15 cellular contexts compared by ENCODE assay signal in the genomic region with DNA sequence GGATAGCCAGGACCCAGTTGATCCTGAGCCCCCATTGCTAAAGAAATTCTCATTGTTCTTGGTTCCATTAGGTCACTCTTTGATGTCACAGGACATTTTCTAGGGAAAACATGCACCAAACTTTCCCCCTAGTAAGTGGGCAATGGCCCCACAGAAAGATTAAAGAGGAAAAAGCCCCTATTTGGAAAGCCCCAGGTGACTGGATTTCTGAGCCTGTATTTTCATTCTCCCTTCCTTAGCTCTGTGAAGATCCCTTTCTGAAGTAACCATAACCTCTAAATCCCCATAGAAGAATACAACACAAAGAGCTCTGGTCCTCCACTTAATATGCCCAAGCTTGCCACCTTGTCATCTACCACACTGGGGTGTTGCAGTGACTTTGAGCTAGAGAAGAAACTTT.
DNase-seq lines count a peak whose midpoint lies in the region; ATAC-seq and TF ChIP-seq lines count a peak whose summit lies in the region.
"Had no signal": no experiment of that assay in that cellular context is flagged by ENCODE, and none has a peak within 500 bp of the region (broad histone marks: within the 10 kb centered on the region; RNA-seq: fewer than 3 reads in every experiment).

No MANE protein-coding gene starts in this region.

- TF ChIP-seq CTCF in GM23338 (conservative IDR thresholded peaks at IDR 0.05; ENCODE audit: low read depth in 2 of 2): no peak

- H3K4me2 ChIP-seq in GM23338: peak overlapping the region; percentile 35

- H3K4me3 ChIP-seq in GM23338: no peak overlapping the region

- no peak overlapping the region for H2AFZ ChIP-seq in GM23338

- H3K4me1 ChIP-seq in GM23338 (ENCODE audit: insufficient read depth): peaks cover 58% of the 10 kb centered on the region

- H3K4me3 Mint-ChIP-seq in activated naive CD4-positive, alpha-beta T cell treated with anti-CD3 and anti-CD28 coated beads, Interleukin-2, amount 50 U/mL, for 24 hours: no peak overlapping the region
- no peak overlapping the region for H3K4me3 Mint-ChIP-seq in GM23338
- H3K4me3 Mint-ChIP-seq in activated naive CD8-positive, alpha-beta T cell treated with anti-CD3 and anti-CD28 coated beads, Interleukin-2, amount 50 U/mL, for 24 hours: no peak overlapping the region
- no peak overlapping the region for H3K4me3 Mint-ChIP-seq in stimulated activated memory B cell treated with anti-CD40 and anti-IgM and Interleukin-4, amounts not matched to agents 10 μg/mL and 1 μg/mL and 100 μg/mL, for 72 hours
- peak overlapping the region in 1 of 2 donors; percentile 42 for H3K4me3 Mint-ChIP-seq in effector memory CD8-positive, alpha-beta T cell

- peaks cover 34% of the 10 kb centered on the region for H3K4me1 Mint-ChIP-seq in activated naive CD4-positive, alpha-beta T cell treated with anti-CD3 and anti-CD28 coated beads, Interleukin-2, amount 50 U/mL, for 24 hours
- peaks cover 51% of the 10 kb centered on the region for H3K4me1 Mint-ChIP-seq in GM23338
- peaks cover 36% of the 10 kb centered on the region for H3K4me1 Mint-ChIP-seq in activated naive CD8-positive, alpha-beta T cell treated with anti-CD3 and anti-CD28 coated beads, Interleukin-2, amount 50 U/mL, for 24 hours
- H3K4me1 Mint-ChIP-seq in stimulated activated memory B cell treated with anti-CD40 and anti-IgM and Interleukin-4, amounts not matched to agents 10 μg/mL and 1 μg/mL and 100 μg/mL, for 72 hours: peaks cover 33% of the 10 kb centered on the region
- peaks cover 19 to 26% of the 10 kb centered on the region in 2 donors for H3K4me1 Mint-ChIP-seq in effector memory CD8-positive, alpha-beta T cell (ENCODE audit: low read depth in 2 of 2)

- no peak for DNase-seq in activated naive CD4-positive, alpha-beta T cell treated with anti-CD3 and anti-CD28 coated beads, Interleukin-2, amount 50 U/mL, for 16 hours
- no peak for DNase-seq in GM23338 (ENCODE audit: low spot score)
- DNase-seq in activated naive CD8-positive, alpha-beta T cell treated with anti-CD3 and anti-CD28 coated beads, Interleukin-2, amount 50 U/mL, for 24 hours: no peak
- no peak for DNase-seq in effector memory CD8-positive, alpha-beta T cell
- no peak for DNase-seq in HuH-7.5 (ENCODE audit: low spot score)
- no peak for DNase-seq in activated effector memory CD4-positive, alpha-beta T cell treated with Interleukin-2 at 50 U/mL for 16 hours
- DNase-seq: ACHN; CD4-positive, alpha-beta memory T cell; GF-D8; H7; NCI-H1436; NCI-H2081; NCI-H524 treated with DMSO at 0.1 percent for 48 hours had no signal

- H3K27me3 ChIP-seq in GM23338 (ENCODE audit: insufficient read depth): no peaks in the 10 kb centered on the region

- H4K20me1 ChIP-seq in GM23338 (replicated peaks; ENCODE audit: insufficient read depth): no peaks in the 10 kb centered on the region

- H3K36me3 ChIP-seq in GM23338 (ENCODE audit: insufficient read depth): no peaks in the 10 kb centered on the region

- H3K27ac ChIP-seq in GM23338 (ENCODE audit: low read depth): peak overlapping the region; percentile 87

- H3K9me2 ChIP-seq in GM23338 (ENCODE audit: insufficient read depth): 0 out of 2 replicates have a peak, but pooled peaks cover 5% of the 10 kb centered on the region

- H3K9me3 Mint-ChIP-seq in activated naive CD4-positive, alpha-beta T cell treated with anti-CD3 and anti-CD28 coated beads, Interleukin-2, amount 50 U/mL, for 24 hours: no peaks in the 10 kb centered on the region
- no peaks in the 10 kb centered on the region for H3K9me3 Mint-ChIP-seq in GM23338
- peaks cover 4% of the 10 kb centered on the region for H3K9me3 Mint-ChIP-seq in activated naive CD8-positive, alpha-beta T cell treated with anti-CD3 and anti-CD28 coated beads, Interleukin-2, amount 50 U/mL, for 24 hours
- peaks cover 3% of the 10 kb centered on the region for H3K9me3 Mint-ChIP-seq in stimulated activated memory B cell treated with anti-CD40 and anti-IgM and Interleukin-4, amounts not matched to agents 10 μg/mL and 1 μg/mL and 100 μg/mL, for 72 hours
- H3K9me3 Mint-ChIP-seq in effector memory CD8-positive, alpha-beta T cell: no peaks in the 10 kb centered on the region

- no peaks in the 10 kb centered on the region; the same call in 1 of the 2 replicates for H3K79me2 ChIP-seq in GM23338 (replicated peaks; ENCODE audit: insufficient read depth)

- H3K36me3 Mint-ChIP-seq in activated naive CD4-positive, alpha-beta T cell treated with anti-CD3 and anti-CD28 coated beads, Interleukin-2, amount 50 U/mL, for 24 hours: peaks cover 2% of the 10 kb centered on the region
- 0 out of 3 replicates have a peak, but pooled peaks cover 3% of the 10 kb centered on the region for H3K36me3 Mint-ChIP-seq in GM23338 (ENCODE audit: low read depth)
- H3K36me3 Mint-ChIP-seq in activated naive CD8-positive, alpha-beta T cell treated with anti-CD3 and anti-CD28 coated beads, Interleukin-2, amount 50 U/mL, for 24 hours (ENCODE audit: low read depth): no peaks in the 10 kb centered on the region
- H3K36me3 Mint-ChIP-seq in stimulated activated memory B cell treated with anti-CD40 and anti-IgM and Interleukin-4, amounts not matched to agents 10 μg/mL and 1 μg/mL and 100 μg/mL, for 72 hours: peaks cover 11% of the 10 kb centered on the region
- H3K36me3 Mint-ChIP-seq in effector memory CD8-positive, alpha-beta T cell (ENCODE audit: insufficient read depth): no peaks in the 10 kb centered on the region
- H3K36me3 Mint-ChIP-seq: CD4-positive, alpha-beta memory T cell had no signal

- ATAC-seq in GM23338: no peak
- no peak for ATAC-seq in activated naive CD8-positive, alpha-beta T cell treated with anti-CD3 and anti-CD28 coated beads, Interleukin-2, amount 50 U/mL, for 24 hours
- no peak for ATAC-seq in stimulated activated memory B cell treated with anti-CD40 and anti-IgM and Interleukin-4, amounts not matched to agents 10 μg/mL and 1 μg/mL and 100 μg/mL, for 72 hours
- ATAC-seq in effector memory CD8-positive, alpha-beta T cell (replicated peaks): no peak

- peak overlapping the region; percentile 59 for H3K27ac Mint-ChIP-seq in activated naive CD4-positive, alpha-beta T cell treated with anti-CD3 and anti-CD28 coated beads, Interleukin-2, amount 50 U/mL, for 24 hours
- peak overlapping the region; percentile 90 for H3K27ac Mint-ChIP-seq in GM23338
- H3K27ac Mint-ChIP-seq in activated naive CD8-positive, alpha-beta T cell treated with anti-CD3 and anti-CD28 coated beads, Interleukin-2, amount 50 U/mL, for 24 hours: peak overlapping the region; percentile 77
- peak overlapping the region; percentile 37 for H3K27ac Mint-ChIP-seq in stimulated activated memory B cell treated with anti-CD40 and anti-IgM and Interleukin-4, amounts not matched to agents 10 μg/mL and 1 μg/mL and 100 μg/mL, for 72 hours
- peak overlapping the region in 1 of 2 donors; percentile 38 for H3K27ac Mint-ChIP-seq in effector memory CD8-positive, alpha-beta T cell

- no peaks in the 10 kb centered on the region for H3K27me3 Mint-ChIP-seq in activated naive CD4-positive, alpha-beta T cell treated with anti-CD3 and anti-CD28 coated beads, Interleukin-2, amount 50 U/mL, for 24 hours
- H3K27me3 Mint-ChIP-seq in GM23338 (ENCODE audit: insufficient read depth, low read depth, poor library complexity): peaks cover 8% of the 10 kb centered on the region
- H3K27me3 Mint-ChIP-seq in activated naive CD8-positive, alpha-beta T cell treated with anti-CD3 and anti-CD28 coated beads, Interleukin-2, amount 50 U/mL, for 24 hours: no peaks in the 10 kb centered on the region
- H3K27me3 Mint-ChIP-seq in stimulated activated memory B cell treated with anti-CD40 and anti-IgM and Interleukin-4, amounts not matched to agents 10 μg/mL and 1 μg/mL and 100 μg/mL, for 72 hours: no peaks in the 10 kb centered on the region
- H3K27me3 Mint-ChIP-seq in effector memory CD8-positive, alpha-beta T cell: no peaks in the 10 kb centered on the region
- H3K27me3 Mint-ChIP-seq: CD4-positive, alpha-beta memory T cell had no signal

- 0 out of 2 replicates have a peak, but pooled peaks cover 3% of the 10 kb centered on the region for H3F3A ChIP-seq in GM23338 (replicated peaks; ENCODE audit: low read depth)

TF ChIP-seq in GM23338, 12 proteins besides CTCF, POLR2A, EP300 and RAD21 (continues in another document):
- no peak for TF ChIP-seq CREB1 (CRISPR knock-in tag; IDR thresholded peaks at IDR 0.05; ENCODE audit: low read depth)
